In genomic region chr7:42678315-42678714, GRCh38 we compare ENCODE assay signal across 2 cellular contexts.
TF ChIP-seq lines count a peak whose summit lies in the region.

No MANE protein-coding gene starts in this region.

TF ChIP-seq in SK-N-SH, 30 proteins besides CTCF, POLR2A, EP300 and RAD21 (continued from another document):
- TF ChIP-seq, protein P1, sequence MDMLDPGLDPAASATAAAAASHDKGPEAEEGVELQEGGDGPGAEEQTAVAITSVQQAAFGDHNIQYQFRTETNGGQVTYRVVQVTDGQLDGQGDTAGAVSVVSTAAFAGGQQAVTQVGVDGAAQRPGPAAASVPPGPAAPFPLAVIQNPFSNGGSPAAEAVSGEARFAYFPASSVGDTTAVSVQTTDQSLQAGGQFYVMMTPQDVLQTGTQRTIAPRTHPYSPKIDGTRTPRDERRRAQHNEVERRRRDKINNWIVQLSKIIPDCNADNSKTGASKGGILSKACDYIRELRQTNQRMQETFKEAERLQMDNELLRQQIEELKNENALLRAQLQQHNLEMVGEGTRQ (IDR thresholded peaks at IDR 0.05; ENCODE audit: borderline replicate concordance, low read depth, low read length): no peak
- TF ChIP-seq, protein P2, sequence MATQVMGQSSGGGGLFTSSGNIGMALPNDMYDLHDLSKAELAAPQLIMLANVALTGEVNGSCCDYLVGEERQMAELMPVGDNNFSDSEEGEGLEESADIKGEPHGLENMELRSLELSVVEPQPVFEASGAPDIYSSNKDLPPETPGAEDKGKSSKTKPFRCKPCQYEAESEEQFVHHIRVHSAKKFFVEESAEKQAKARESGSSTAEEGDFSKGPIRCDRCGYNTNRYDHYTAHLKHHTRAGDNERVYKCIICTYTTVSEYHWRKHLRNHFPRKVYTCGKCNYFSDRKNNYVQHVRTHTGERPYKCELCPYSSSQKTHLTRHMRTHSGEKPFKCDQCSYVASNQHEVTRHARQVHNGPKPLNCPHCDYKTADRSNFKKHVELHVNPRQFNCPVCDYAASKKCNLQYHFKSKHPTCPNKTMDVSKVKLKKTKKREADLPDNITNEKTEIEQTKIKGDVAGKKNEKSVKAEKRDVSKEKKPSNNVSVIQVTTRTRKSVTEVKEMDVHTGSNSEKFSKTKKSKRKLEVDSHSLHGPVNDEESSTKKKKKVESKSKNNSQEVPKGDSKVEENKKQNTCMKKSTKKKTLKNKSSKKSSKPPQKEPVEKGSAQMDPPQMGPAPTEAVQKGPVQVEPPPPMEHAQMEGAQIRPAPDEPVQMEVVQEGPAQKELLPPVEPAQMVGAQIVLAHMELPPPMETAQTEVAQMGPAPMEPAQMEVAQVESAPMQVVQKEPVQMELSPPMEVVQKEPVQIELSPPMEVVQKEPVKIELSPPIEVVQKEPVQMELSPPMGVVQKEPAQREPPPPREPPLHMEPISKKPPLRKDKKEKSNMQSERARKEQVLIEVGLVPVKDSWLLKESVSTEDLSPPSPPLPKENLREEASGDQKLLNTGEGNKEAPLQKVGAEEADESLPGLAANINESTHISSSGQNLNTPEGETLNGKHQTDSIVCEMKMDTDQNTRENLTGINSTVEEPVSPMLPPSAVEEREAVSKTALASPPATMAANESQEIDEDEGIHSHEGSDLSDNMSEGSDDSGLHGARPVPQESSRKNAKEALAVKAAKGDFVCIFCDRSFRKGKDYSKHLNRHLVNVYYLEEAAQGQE (IDR thresholded peaks at IDR 0.05; ENCODE audit: low read depth, low read length): no peak
- TF ChIP-seq SIN3A (IDR thresholded peaks at IDR 0.05; ENCODE audit: borderline replicate concordance, low read depth, low read length) (no peak), RXRA (IDR thresholded peaks at IDR 0.05; ENCODE audit: borderline replicate concordance, low read depth) (no peak)
TF ChIP-seq in SK-N-SH: peak in this region for 0.

TF ChIP-seq in SK-N-SH treated with all-trans-retinoic acid at 6 μM for 48 hours, 23 proteins besides CTCF, POLR2A, EP300 and RAD21 (continued from another document):
- no peak for TF ChIP-seq PATZ1 (CRISPR knock-in tag; IDR thresholded peaks at IDR 0.05; ENCODE audit: borderline replicate concordance)
- no peak for TF ChIP-seq BACH2 (CRISPR knock-in tag; IDR thresholded peaks at IDR 0.05; ENCODE audit: borderline replicate concordance)
- TF ChIP-seq OSR1 (CRISPR knock-in tag; IDR thresholded peaks at IDR 0.05): no peak
- no peak for TF ChIP-seq TOX (CRISPR knock-in tag; IDR thresholded peaks at IDR 0.05; ENCODE audit: borderline replicate concordance)
- no peak for TF ChIP-seq ZFP30 (CRISPR knock-in tag; IDR thresholded peaks at IDR 0.05)
- no peak for TF ChIP-seq ZFP3 (CRISPR knock-in tag; IDR thresholded peaks at IDR 0.05)
- no peak for TF ChIP-seq ARNTL (CRISPR knock-in tag; IDR thresholded peaks at IDR 0.05; ENCODE audit: borderline replicate concordance, low read depth)
- no peak for TF ChIP-seq POU6F1 (CRISPR knock-in tag; IDR thresholded peaks at IDR 0.05; ENCODE audit: borderline replicate concordance, low read depth)
- no peak for TF ChIP-seq TCF4 (CRISPR knock-in tag; IDR thresholded peaks at IDR 0.05; ENCODE audit: borderline replicate concordance)
- no peak for TF ChIP-seq CSDC2 (CRISPR knock-in tag; IDR thresholded peaks at IDR 0.05)
- TF ChIP-seq ISL1 (CRISPR knock-in tag; IDR thresholded peaks at IDR 0.05): no peak
- TF ChIP-seq, protein P3, sequence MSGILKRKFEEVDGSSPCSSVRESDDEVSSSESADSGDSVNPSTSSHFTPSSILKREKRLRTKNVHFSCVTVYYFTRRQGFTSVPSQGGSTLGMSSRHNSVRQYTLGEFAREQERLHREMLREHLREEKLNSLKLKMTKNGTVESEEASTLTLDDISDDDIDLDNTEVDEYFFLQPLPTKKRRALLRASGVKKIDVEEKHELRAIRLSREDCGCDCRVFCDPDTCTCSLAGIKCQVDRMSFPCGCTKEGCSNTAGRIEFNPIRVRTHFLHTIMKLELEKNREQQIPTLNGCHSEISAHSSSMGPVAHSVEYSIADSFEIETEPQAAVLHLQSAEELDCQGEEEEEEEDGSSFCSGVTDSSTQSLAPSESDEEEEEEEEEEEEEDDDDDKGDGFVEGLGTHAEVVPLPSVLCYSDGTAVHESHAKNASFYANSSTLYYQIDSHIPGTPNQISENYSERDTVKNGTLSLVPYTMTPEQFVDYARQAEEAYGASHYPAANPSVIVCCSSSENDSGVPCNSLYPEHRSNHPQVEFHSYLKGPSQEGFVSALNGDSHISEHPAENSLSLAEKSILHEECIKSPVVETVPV (CRISPR knock-in tag; IDR thresholded peaks at IDR 0.05): no peak
- TF ChIP-seq ZNF8 (CRISPR knock-in tag; IDR thresholded peaks at IDR 0.05): no peak
- TF ChIP-seq, protein P4, sequence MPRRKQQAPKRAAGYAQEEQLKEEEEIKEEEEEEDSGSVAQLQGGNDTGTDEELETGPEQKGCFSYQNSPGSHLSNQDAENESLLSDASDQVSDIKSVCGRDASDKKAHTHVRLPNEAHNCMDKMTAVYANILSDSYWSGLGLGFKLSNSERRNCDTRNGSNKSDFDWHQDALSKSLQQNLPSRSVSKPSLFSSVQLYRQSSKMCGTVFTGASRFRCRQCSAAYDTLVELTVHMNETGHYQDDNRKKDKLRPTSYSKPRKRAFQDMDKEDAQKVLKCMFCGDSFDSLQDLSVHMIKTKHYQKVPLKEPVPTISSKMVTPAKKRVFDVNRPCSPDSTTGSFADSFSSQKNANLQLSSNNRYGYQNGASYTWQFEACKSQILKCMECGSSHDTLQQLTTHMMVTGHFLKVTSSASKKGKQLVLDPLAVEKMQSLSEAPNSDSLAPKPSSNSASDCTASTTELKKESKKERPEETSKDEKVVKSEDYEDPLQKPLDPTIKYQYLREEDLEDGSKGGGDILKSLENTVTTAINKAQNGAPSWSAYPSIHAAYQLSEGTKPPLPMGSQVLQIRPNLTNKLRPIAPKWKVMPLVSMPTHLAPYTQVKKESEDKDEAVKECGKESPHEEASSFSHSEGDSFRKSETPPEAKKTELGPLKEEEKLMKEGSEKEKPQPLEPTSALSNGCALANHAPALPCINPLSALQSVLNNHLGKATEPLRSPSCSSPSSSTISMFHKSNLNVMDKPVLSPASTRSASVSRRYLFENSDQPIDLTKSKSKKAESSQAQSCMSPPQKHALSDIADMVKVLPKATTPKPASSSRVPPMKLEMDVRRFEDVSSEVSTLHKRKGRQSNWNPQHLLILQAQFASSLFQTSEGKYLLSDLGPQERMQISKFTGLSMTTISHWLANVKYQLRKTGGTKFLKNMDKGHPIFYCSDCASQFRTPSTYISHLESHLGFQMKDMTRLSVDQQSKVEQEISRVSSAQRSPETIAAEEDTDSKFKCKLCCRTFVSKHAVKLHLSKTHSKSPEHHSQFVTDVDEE (CRISPR knock-in tag; IDR thresholded peaks at IDR 0.05): no peak
- TF ChIP-seq ZNF565 (CRISPR knock-in tag; conservative IDR thresholded peaks at IDR 0.05; ENCODE audit: low read depth): no peak
- TF ChIP-seq ZC3H10 (CRISPR knock-in tag; IDR thresholded peaks at IDR 0.05): no peak
- no peak for TF ChIP-seq SNAI2 (CRISPR knock-in tag; IDR thresholded peaks at IDR 0.05)
- TF ChIP-seq PPARA (CRISPR knock-in tag; IDR thresholded peaks at IDR 0.05; ENCODE audit: borderline replicate concordance): no peak
